In the genomic region with DNA sequence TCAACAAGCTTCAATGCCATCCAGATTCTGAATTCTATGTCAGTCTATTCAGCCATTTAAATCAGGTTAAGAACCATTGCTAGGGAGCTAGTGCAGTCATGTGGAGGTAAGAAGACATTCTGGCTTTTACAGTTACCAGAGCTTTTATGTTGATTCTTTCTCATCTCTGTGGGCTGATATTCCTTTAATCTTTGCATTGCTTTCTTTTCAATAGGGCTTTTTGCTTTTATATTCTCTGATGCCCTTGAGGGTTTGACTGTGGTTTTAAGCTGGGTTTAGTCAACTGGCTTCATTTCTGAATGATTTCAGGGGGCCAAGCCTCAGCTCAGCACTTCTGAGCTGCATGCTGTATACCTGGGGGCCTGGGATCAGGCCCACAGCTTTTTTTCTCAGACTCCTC, we compare ENCODE assay signal across 1 cellular context.
TF ChIP-seq lines count a peak whose summit lies in the region.

No MANE protein-coding gene starts in this region.

TF ChIP-seq in IMR-90, 13 proteins besides CTCF, POLR2A, EP300 and RAD21 (continued from another document):
- TF ChIP-seq USF2 (IDR thresholded peaks at IDR 0.05; ENCODE audit: low read depth, low read length) (no peak), CHD1 (IDR thresholded peaks at IDR 0.05; ENCODE audit: low read depth, low read length) (no peak), MAFK (IDR thresholded peaks at IDR 0.05; ENCODE audit: low read depth, low read length) (no peak), RCOR1 (IDR thresholded peaks at IDR 0.05; ENCODE audit: insufficient replicate concordance, low read length) (no peak), NFE2L2 (IDR thresholded peaks at IDR 0.05; ENCODE audit: low read depth, low read length) (no peak), MXI1 (IDR thresholded peaks at IDR 0.05; ENCODE audit: borderline replicate concordance, low read depth, low read length) (no peak), FOS (IDR thresholded peaks at IDR 0.05; ENCODE audit: low read depth, low read length) (no peak), SMC3 (IDR thresholded peaks at IDR 0.05; ENCODE audit: low read depth, low read length) (no peak), CEBPB (IDR thresholded peaks at IDR 0.05; ENCODE audit: low read depth, low read length) (no peak), MAZ (IDR thresholded peaks at IDR 0.05; ENCODE audit: borderline replicate concordance, low read depth, low read length) (no peak), BHLHE40 (IDR thresholded peaks at IDR 0.05; ENCODE audit: low read depth, low read length) (no peak)
